In genomic region chr20:48750941-48751620, GRCh38 we compare ENCODE assay signal across 8 cellular contexts.
DNase-seq lines count a peak whose midpoint lies in the region; ATAC-seq lines count a peak whose summit lies in the region.

No MANE protein-coding gene starts in this region.

- ATAC-seq in HG03039 (IDR thresholded peaks at IDR 0.05; ENCODE audit: unreplicated experiment) (no peak), GM18498 (IDR thresholded peaks at IDR 0.05; ENCODE audit: unreplicated experiment) (no peak)

- DNase-seq in activated T-cell treated with anti-CD3 and anti-CD28 coated beads, Interleukin-2, amount 50 U/mL, for 1 hour = peak; percentile 48
- no peak for DNase-seq in activated T-cell treated with anti-CD3 and anti-CD28 coated beads, Interleukin-2, amount 50 U/mL, for 48 hours
- peak; percentile 21 to 27 for DNase-seq in activated CD4-positive, alpha-beta T cell treated with anti-CD3 and anti-CD28 coated beads, Interleukin-2, amount 50 U/mL, for 4 hours
- peak; percentile 84 for DNase-seq in globus pallidus (ENCODE audit: low spot score)
- DNase-seq in posterior vena cava (ENCODE audit: low spot score) = peak; percentile 90
- DNase-seq in DMS79 (lab: John Stamatoyannopoulos, UW) = no peak

- intact Hi-C loops in posterior vena cava (cut with DNase I) = no loop called here

Comparison
In these comparisons a context has a peak if more than half of its experiments do, and no peak if none do; other contexts are left out.
1. DNase-seq: peak in activated T-cell treated with anti-CD3 and anti-CD28 coated beads, Interleukin-2, amount 50 U/mL, for 1 hour (single experiment), activated CD4-positive, alpha-beta T cell treated with anti-CD3 and anti-CD28 coated beads, Interleukin-2, amount 50 U/mL, for 4 hours (2 of 2), globus pallidus (single experiment) and posterior vena cava (single experiment); none in activated T-cell treated with anti-CD3 and anti-CD28 coated beads, Interleukin-2, amount 50 U/mL, for 48 hours (0 of 2) and DMS79 (single experiment).